In genomic region chr12:53791735-53792326, GRCh38 we compare ENCODE assay signal across 8 cellular contexts.
DNase-seq lines count a peak whose midpoint lies in the region; ATAC-seq and TF ChIP-seq lines count a peak whose summit lies in the region.

No MANE protein-coding gene starts in this region.

- ATAC-seq in memory B cell (ENCODE audit: low read depth) (no peak), HG02571 (IDR thresholded peaks at IDR 0.05; ENCODE audit: unreplicated experiment) (no peak), HG03432 (IDR thresholded peaks at IDR 0.05; ENCODE audit: unreplicated experiment) (no peak), GM19467 (IDR thresholded peaks at IDR 0.05; ENCODE audit: unreplicated experiment) (no peak)

- H3K36me3 Mint-ChIP-seq in memory B cell = no peaks in the 10 kb centered on the region

- TF ChIP-seq CTCF in LNCAP (IDR thresholded peaks at IDR 0.05) = peak; percentile 66

- DNase-seq in COR-L47 (lab: John Stamatoyannopoulos, UW) (peak; percentile 5), memory B cell (ENCODE audit: low spot score in 2 of 2) (peak; percentile 5 to 17), posterior cingulate gyrus (no peak)
- peak; percentile 26 for DNase-seq in activated naive CD4-positive, alpha-beta T cell treated with Interleukin-2 at 50 U/mL for 16 hours

- intact Hi-C loops in posterior cingulate gyrus (cut with DNase I) = no loop called here

- H3K27me3 Mint-ChIP-seq in memory B cell = peaks cover 2% of the 10 kb centered on the region

- H3K4me1 Mint-ChIP-seq in memory B cell = no peaks in the 10 kb centered on the region

- H3K27ac Mint-ChIP-seq in memory B cell = no peak overlapping the region

- H3K9me3 Mint-ChIP-seq in memory B cell = no peaks in the 10 kb centered on the region

- no peak overlapping the region for H3K4me3 Mint-ChIP-seq in memory B cell

Comparison
In these comparisons a context has a peak if more than half of its experiments do, and no peak if none do; other contexts are left out.
1. DNase-seq: peak in COR-L47 (single experiment), activated naive CD4-positive, alpha-beta T cell treated with Interleukin-2 at 50 U/mL for 16 hours (single experiment) and memory B cell (2 of 2); none in posterior cingulate gyrus (0 of 10).